Comparison of ENCODE assay signal across 12 cellular contexts in genomic region chr9:38434833-38435232, GRCh38. TPM values are rescaled to one million over a fixed set of nuclear protein-coding genes. Genes with fewer than 3 reads are reported as not detected.
"Had no signal": no experiment of that assay in that cellular context is flagged by ENCODE, and none has a peak within 500 bp of the region (broad histone marks: within the 10 kb centered on the region; RNA-seq: fewer than 3 reads in every experiment).

No MANE protein-coding gene starts in this region.

- H3K27ac Mint-ChIP-seq: activated naive CD4-positive, alpha-beta T cell treated with anti-CD3 and anti-CD28 coated beads, Interleukin-2, amount 10 ng/mL, durations not matched to agents 7 days and 5 days; activated T-cell treated with anti-CD3 and anti-CD28 coated beads, Interleukin-2, amount 50 U/mL, for 24 hours; nephron had no signal

- H3K4me3 ChIP-seq: left lung, psoas muscle, thoracic aorta had no signal

- H3K36me3 Mint-ChIP-seq: activated naive CD4-positive, alpha-beta T cell treated with anti-CD3 and anti-CD28 coated beads, Interleukin-2, amount 10 ng/mL, durations not matched to agents 7 days and 5 days had no signal

- H3K9me3 Mint-ChIP-seq: activated naive CD4-positive, alpha-beta T cell treated with anti-CD3 and anti-CD28 coated beads, Interleukin-2, amount 10 ng/mL, durations not matched to agents 7 days and 5 days; activated T-cell treated with anti-CD3 and anti-CD28 coated beads, Interleukin-2, amount 50 U/mL, for 24 hours; nephron had no signal

- ATAC-seq: esophagus mucosa, left lung, psoas muscle, sciatic nerve had no signal

- H3K27ac ChIP-seq: left lung, psoas muscle, thoracic aorta had no signal

- H3K4me1 ChIP-seq: psoas muscle had no signal

- DNase-seq: activated CD4-positive, alpha-beta T cell treated with anti-CD3 and anti-CD28 coated beads, Interleukin-2, amount 50 U/mL, for 48 hours; activated naive CD4-positive, alpha-beta T cell treated with anti-CD3 and anti-CD28 coated beads, Interleukin-2, amount 10 ng/mL, durations not matched to agents 7 days and 5 days; activated T-cell treated with anti-CD3 and anti-CD28 coated beads, Interleukin-2, amount 50 U/mL, for 24 hours; left lung; occipital lobe; psoas muscle; stimulated activated CD4-positive, alpha-beta T cell treated with anti-CD3 and anti-CD28 coated beads, Interleukin-1b, Interleukin-23, amount 100 ng/mL, for 48 hours had no signal

- H3K36me3 ChIP-seq: left lung, thoracic aorta had no signal

- H3K9me3 ChIP-seq: left lung, psoas muscle, thoracic aorta had no signal

- H3K4me3 Mint-ChIP-seq: activated naive CD4-positive, alpha-beta T cell treated with anti-CD3 and anti-CD28 coated beads, Interleukin-2, amount 10 ng/mL, durations not matched to agents 7 days and 5 days; activated T-cell treated with anti-CD3 and anti-CD28 coated beads, Interleukin-2, amount 50 U/mL, for 24 hours; nephron had no signal

RNA-seq across cellular contexts. Expression of gene IGFBPL1, which starts 10.6 kb away (rescaled TPM):
- total RNA-seq: esophagus mucosa; sciatic nerve; T-helper 1 cell treated with Interleukin-12 subunit alpha and Interleukin-12 subunit beta and Interleukin-4 antibody, amounts not matched to agents 30 ng/mL and 1 ng/mL, for 36 hours had no signal
